8 cellular contexts compared by ENCODE assay signal in the genomic region with DNA sequence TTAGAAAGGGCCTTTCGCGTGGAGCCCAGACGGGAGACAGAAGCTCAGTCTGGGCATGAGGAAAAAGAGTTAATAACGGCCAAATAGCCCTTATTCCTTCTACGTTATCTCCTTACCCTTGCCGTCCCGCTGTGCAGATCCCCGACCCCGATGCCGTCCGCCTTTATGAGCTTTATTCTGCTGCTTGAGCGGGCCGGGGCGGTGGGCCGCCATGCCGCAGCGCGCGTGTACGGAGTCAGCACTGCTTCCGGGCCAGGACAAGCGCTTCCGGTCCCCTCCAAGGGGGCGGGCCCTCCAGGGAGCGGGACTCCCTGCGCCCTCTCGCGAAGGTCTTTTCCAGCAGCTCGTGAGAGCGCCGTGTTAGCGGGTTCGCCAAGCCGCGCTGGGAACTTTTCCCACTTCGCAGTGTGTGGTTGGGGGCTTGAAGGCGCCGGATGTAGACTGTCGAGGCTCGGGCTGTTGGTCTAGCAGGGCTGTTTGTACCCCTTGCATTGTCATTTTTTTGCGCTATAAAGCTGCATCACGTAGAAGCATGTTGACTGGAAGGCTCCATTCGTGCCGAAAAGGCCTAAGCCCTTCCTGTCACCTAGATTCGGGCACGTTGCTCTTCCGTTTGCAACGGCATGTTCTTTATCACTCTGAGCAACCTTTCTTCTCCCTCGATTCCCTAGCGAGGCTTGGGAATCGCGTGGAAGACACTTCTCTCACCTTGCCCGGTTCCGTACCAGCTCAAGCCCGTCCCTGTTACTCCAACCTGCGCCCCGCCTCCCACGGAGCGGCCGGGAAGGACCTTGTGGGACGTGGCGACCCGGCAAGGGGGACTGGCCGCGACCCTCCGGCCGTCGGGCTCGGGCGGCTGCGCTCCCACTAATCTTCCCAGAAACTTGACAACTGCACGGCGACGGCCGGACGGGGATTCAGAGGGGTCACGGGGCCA. TPM values are rescaled to one million over a fixed set of nuclear protein-coding genes. Genes with fewer than 3 reads are reported as not detected.
A peak's percentile ranks its signal among the peaks of the same experiment; 100 is the strongest.
DNase-seq lines count a peak whose midpoint lies in the region; TF ChIP-seq lines count a peak whose summit lies in the region.

TSR1 (minus strand) TSS at position 243 of the 937 bp plus-strand sequence; CDS start at position 213, 30 bp downstream.

- H3K4me3 ChIP-seq in Loucy (ENCODE audit: low read length, poor library complexity, severe bottlenecking) (peak within 1 kb of the TSS; percentile 94), SJSA1 (peak within 1 kb of the TSS; percentile 74), neutrophil (ENCODE audit: low read depth in 1 of 2, low read length in 1 of 2) (peak within 1 kb of the TSS; percentile 84 to 94)

- H3K36me3 ChIP-seq in ES-I3 (ENCODE audit: insufficient read depth, low read length) = peaks cover 36% of the 10 kb centered on the region
- peaks cover 28% of the 10 kb centered on the region; the same call in 1 of the 2 replicates for H3K36me3 ChIP-seq in Loucy (ENCODE audit: insufficient read depth, low read length)
- H3K36me3 ChIP-seq in SJSA1 = peaks cover 48% of the 10 kb centered on the region
- H3K36me3 ChIP-seq in neutrophil = peaks cover 14% of the 10 kb centered on the region

- H3K4me1 ChIP-seq in ES-I3 (ENCODE audit: insufficient read depth, low read length) (peaks cover 6% of the 10 kb centered on the region), Loucy (ENCODE audit: insufficient read depth, low read length, poor library complexity, severe bottlenecking) (peaks cover 25% of the 10 kb centered on the region), SJSA1 (replicated peaks) (peaks cover 9% of the 10 kb centered on the region), neutrophil (ENCODE audit: control insufficient read depth in 1 of 2, insufficient read depth in 1 of 2, low read depth in 1 of 2, low read length in 1 of 2) (peaks cover 19 to 21% of the 10 kb centered on the region in 2 experiments)

- H3K9me3 ChIP-seq in ES-I3 (ENCODE audit: control insufficient read depth, insufficient read depth, low read length) = no peaks in the 10 kb centered on the region
- H3K9me3 ChIP-seq in Loucy (ENCODE audit: insufficient read depth, low read depth, low read length) = no peaks in the 10 kb centered on the region
- no peaks in the 10 kb centered on the region for H3K9me3 ChIP-seq in SJSA1 (replicated peaks)
- H3K9me3 ChIP-seq in neutrophil = no peaks in the 10 kb centered on the region

- H3K79me2 ChIP-seq in Loucy (ENCODE audit: insufficient read depth, low read length) = peaks cover 65% of the 10 kb centered on the region

- DNase-seq in H4 (ENCODE audit: low spot score) (peak; percentile 76), SJSA1 (ENCODE audit: low read depth in 1 of 2, low spot score in 2 of 2) (peak; percentile 84 to 90), foreskin melanocyte (peak; percentile 85), substantia nigra (lab: John Stamatoyannopoulos, UW) (peak; percentile 37 to 95 (median 87))
- peak; percentile 92 for DNase-seq in activated naive CD4-positive, alpha-beta T cell treated with Interleukin-2 at 50 U/mL for 16 hours

- H3F3A ChIP-seq in Loucy (ENCODE audit: low read depth) = no peaks in the 10 kb centered on the region

- H3K27me3 ChIP-seq in Loucy (ENCODE audit: insufficient read depth, low read length, poor library complexity, severe bottlenecking) (no peaks in the 10 kb centered on the region), SJSA1 (replicated peaks) (no peaks in the 10 kb centered on the region), neutrophil (no peaks in the 10 kb centered on the region)

- H3K9ac ChIP-seq in ES-I3 (ENCODE audit: low read depth, low read length) = peak within 1 kb of the TSS; percentile 80
- H3K9ac ChIP-seq in Loucy (ENCODE audit: low read depth, low read length, poor library complexity, severe bottlenecking) = peak within 1 kb of the TSS; percentile 92

- H2AFZ ChIP-seq in Loucy (ENCODE audit: low read length) = peak within 1 kb of the TSS; percentile 71

- H3K9me2 ChIP-seq in Loucy (replicated peaks; ENCODE audit: low read depth, low read length) = no peaks in the 10 kb centered on the region

- H3K4me2 ChIP-seq in Loucy (ENCODE audit: low read depth, low read length, poor library complexity, severe bottlenecking) = peak within 1 kb of the TSS; percentile 96

- peaks cover 39% of the 10 kb centered on the region for H4K20me1 ChIP-seq in Loucy (ENCODE audit: insufficient read depth, low read length, poor library complexity, severe bottlenecking)

- H3K27ac ChIP-seq in SJSA1 (peak within 1 kb of the TSS; percentile 42), neutrophil (peak within 1 kb of the TSS; percentile 83), substantia nigra (ENCODE audit: low read depth, low read length, poor library complexity, severe bottlenecking) (peak within 1 kb of the TSS; percentile 80)

- peak; percentile 30 for TF ChIP-seq CTCF in Loucy (conservative IDR thresholded peaks at IDR 0.05; ENCODE audit: low read length)
- peak; percentile 46 for TF ChIP-seq CTCF in neutrophil (IDR thresholded peaks at IDR 0.05)

RNA-seq across cellular contexts. Expression of gene TSR1, which starts in this region (rescaled TPM):
- total RNA-seq in H4 (2014; rRNA removed; shearing (Covaris generic)) = 49.8 and 54.8 TPM in 2 replicates
- total RNA-seq in SJSA1 (2014; rRNA removed; shearing (Covaris generic)) = 24.3 and 47.3 TPM in 2 replicates

Comparison
In these comparisons a context has a peak if more than half of its experiments do, and no peak if none do; other contexts are left out.
1. Peak in every context shown above with its lines: DNase-seq, H3K4me3 ChIP-seq and H3K27ac ChIP-seq.